Comparison of ENCODE assay signal across 1 cellular context in the genomic region with DNA sequence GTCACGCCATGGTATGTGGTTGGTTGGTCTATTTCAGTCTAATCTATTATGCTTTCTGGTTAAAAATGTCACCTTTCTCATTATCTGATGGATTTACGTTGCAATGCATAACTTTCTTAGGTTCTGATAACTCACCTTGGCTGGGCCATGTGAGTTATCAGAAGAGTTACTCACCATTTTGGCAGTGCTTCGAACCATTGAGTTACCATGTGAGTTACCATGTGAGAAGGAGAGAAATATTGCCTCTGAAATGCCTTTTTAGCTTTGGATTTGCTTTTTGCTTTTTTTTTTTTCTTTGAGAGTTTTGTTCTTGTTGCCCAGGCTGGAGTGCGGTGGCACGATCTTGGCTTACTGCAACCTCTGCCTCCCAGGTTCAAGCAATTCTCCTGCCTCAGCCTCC.
TF ChIP-seq lines count a peak whose summit lies in the region.

No MANE protein-coding gene starts in this region.

TF ChIP-seq in HepG2, 621 proteins besides CTCF, POLR2A, EP300 and RAD21:
- TF ChIP-seq ZNF230 (CRISPR knock-in tag; IDR thresholded peaks at IDR 0.05) (no peak), POLR2AphosphoS5 (IDR thresholded peaks at IDR 0.05; ENCODE audit: low read depth, low read length) (no peak), ZNF430 (CRISPR knock-in tag; IDR thresholded peaks at IDR 0.05) (no peak)
- TF ChIP-seq, protein P1, sequence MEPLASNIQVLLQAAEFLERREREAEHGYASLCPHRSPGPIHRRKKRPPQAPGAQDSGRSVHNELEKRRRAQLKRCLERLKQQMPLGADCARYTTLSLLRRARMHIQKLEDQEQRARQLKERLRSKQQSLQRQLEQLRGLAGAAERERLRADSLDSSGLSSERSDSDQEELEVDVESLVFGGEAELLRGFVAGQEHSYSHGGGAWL (CRISPR knock-in tag; IDR thresholded peaks at IDR 0.05) = no peak
- TF ChIP-seq, protein P2, sequence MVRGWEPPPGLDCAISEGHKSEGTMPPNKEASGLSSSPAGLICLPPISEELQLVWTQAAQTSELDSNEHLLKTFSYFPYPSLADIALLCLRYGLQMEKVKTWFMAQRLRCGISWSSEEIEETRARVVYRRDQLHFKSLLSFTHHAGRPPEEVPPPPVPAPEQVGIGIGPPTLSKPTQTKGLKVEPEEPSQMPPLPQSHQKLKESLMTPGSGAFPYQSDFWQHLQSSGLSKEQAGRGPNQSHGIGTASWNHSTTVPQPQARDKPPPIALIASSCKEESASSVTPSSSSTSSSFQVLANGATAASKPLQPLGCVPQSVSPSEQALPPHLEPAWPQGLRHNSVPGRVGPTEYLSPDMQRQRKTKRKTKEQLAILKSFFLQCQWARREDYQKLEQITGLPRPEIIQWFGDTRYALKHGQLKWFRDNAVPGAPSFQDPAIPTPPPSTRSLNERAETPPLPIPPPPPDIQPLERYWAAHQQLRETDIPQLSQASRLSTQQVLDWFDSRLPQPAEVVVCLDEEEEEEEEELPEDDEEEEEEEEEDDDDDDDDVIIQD (CRISPR knock-in tag; IDR thresholded peaks at IDR 0.05; ENCODE audit: low read depth) = no peak
- TF ChIP-seq, protein P3, sequence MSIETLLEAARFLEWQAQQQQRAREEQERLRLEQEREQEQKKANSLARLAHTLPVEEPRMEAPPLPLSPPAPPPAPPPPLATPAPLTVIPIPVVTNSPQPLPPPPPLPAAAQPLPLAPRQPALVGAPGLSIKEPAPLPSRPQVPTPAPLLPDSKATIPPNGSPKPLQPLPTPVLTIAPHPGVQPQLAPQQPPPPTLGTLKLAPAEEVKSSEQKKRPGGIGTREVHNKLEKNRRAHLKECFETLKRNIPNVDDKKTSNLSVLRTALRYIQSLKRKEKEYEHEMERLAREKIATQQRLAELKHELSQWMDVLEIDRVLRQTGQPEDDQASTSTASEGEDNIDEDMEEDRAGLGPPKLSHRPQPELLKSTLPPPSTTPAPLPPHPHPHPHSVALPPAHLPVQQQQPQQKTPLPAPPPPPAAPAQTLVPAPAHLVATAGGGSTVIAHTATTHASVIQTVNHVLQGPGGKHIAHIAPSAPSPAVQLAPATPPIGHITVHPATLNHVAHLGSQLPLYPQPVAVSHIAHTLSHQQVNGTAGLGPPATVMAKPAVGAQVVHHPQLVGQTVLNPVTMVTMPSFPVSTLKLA (IDR thresholded peaks at IDR 0.05) = 0 out of 2 replicates have a peak, but pooled peaks have one; percentile 5
